Comparison of ENCODE assay signal across 9 cellular contexts in the genomic region with DNA sequence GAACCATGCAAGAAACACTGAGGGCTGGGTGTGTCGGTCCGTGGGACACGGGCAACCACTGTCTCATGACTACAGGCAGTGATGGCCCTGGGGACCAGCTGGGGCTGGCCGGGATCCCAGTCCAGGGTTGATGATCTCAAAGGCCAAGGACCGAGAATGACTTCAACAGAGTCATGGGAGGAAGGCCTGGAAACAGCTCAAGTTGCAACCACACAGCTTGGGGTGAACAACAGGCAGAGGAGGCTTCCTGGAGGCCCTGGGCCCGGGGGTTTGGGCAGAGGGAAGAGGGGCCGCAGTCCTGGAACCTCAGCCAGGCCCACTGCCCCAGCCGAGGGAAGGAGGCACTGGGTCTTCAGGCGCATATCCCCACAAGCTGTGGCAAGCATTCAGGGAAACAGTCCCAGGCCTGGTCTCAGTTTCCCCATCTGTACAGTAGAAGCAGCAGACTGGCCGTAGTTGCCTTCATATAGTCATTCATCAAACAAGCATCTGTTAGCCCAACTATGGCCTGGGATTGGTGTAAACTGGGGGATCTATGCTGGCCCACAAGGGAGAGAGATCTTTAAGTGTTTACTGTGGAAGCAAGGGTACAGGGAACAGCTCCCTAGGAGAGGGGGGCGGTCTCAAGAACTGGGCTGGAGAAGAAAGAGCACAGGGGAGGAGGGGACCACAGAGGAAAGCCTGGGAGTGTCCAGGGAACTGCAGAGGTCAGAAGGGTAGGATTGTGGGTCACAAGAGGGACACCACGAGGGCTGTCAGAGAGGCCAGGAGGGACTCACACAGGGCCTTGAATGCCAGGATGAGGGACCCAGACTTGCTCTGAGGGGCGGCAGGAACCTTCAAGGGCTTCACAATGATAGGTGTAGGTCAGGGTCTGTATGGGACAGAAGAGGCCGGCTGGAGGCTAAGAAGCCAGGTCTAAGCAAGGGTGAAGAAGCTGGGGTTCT. TPM values are rescaled to one million over a fixed set of nuclear protein-coding genes. Genes with fewer than 3 reads are reported as not detected.
DNase-seq lines count a peak whose midpoint lies in the region; ATAC-seq lines count a peak whose summit lies in the region.
"Had no signal": no experiment of that assay in that cellular context is flagged by ENCODE, and none has a peak within 500 bp of the region (broad histone marks: within the 10 kb centered on the region; RNA-seq: fewer than 3 reads in every experiment).

No MANE protein-coding gene starts in this region.

- H3K27ac Mint-ChIP-seq in CD4-positive, CD25-positive, alpha-beta regulatory T cell = peak overlapping the region in 2 of 3 donors; percentile 23 to 81

- H3K36me3 Mint-ChIP-seq in CD4-positive, CD25-positive, alpha-beta regulatory T cell = no peaks in the 10 kb centered on the region

- no peak for ATAC-seq in CD4-positive, CD25-positive, alpha-beta regulatory T cell (ENCODE audit: low read depth in 2 of 2)
- ATAC-seq in left ventricle myocardium superior (peak; percentile 59), GM18502 (IDR thresholded peaks at IDR 0.05; ENCODE audit: poor library complexity, unreplicated experiment) (no peak)

- no peak overlapping the region for H3K27ac ChIP-seq in CD4-positive, CD25-positive, alpha-beta regulatory T cell (ENCODE audit: insufficient read depth, low read length, poor library complexity, severe bottlenecking)

- H3K4me3 Mint-ChIP-seq in CD4-positive, CD25-positive, alpha-beta regulatory T cell = no peak overlapping the region

- H3K4me3 ChIP-seq in CD4-positive, CD25-positive, alpha-beta regulatory T cell (ENCODE audit: low read depth, low read length) = no peak overlapping the region

- no peaks in the 10 kb centered on the region for H3K9me3 ChIP-seq in CD4-positive, CD25-positive, alpha-beta regulatory T cell (ENCODE audit: control insufficient read depth in 2 of 2, low read length in 2 of 2)

- in situ Hi-C loops in G401 (cut with HindIII; ENCODE audit: low sequenced_read_pairs) = no loop called here

- no peaks in the 10 kb centered on the region for H3K9me3 Mint-ChIP-seq in CD4-positive, CD25-positive, alpha-beta regulatory T cell

- DNase-seq in CD4-positive, CD25-positive, alpha-beta regulatory T cell = no peak
- DNase-seq in amniotic epithelial cell (ENCODE audit: low read depth) (peak; percentile 41), left ventricle myocardium superior (peak; percentile 92), renal cortical epithelial cell (ENCODE audit: low read depth) (peak; percentile 28), retina (no peak), G401 (ENCODE audit: low spot score) (no peak)
- DNase-seq in activated T-cell treated with anti-CD3 and anti-CD28 coated beads, Interleukin-2, amount 50 U/mL, for 1 hour = no peak
- DNase-seq: effector CD8-positive, alpha-beta T cell had no signal

- H3K36me3 ChIP-seq in CD4-positive, CD25-positive, alpha-beta regulatory T cell (ENCODE audit: control insufficient read depth, insufficient read depth, low read length) = no peaks in the 10 kb centered on the region

- intact Hi-C loops in left ventricle myocardium superior (cut with micrococcal nuclease) = loop anchor here (5.0 kb wide), 1 partner anchor 76 kb away; no protein-coding TSS in a partner anchor

- H3K27me3 Mint-ChIP-seq in CD4-positive, CD25-positive, alpha-beta regulatory T cell = no peaks in the 10 kb centered on the region

- H3K27me3 ChIP-seq in CD4-positive, CD25-positive, alpha-beta regulatory T cell (ENCODE audit: control insufficient read depth, insufficient read depth, low read length) = no peaks in the 10 kb centered on the region

- peaks cover 10% of the 10 kb centered on the region for H3K4me1 ChIP-seq in CD4-positive, CD25-positive, alpha-beta regulatory T cell (ENCODE audit: control insufficient read depth, insufficient read depth, low read length, poor library complexity, severe bottlenecking)

- peaks cover 0 to 3% (median 0%) of the 10 kb centered on the region in 4 donors for H3K4me1 Mint-ChIP-seq in CD4-positive, CD25-positive, alpha-beta regulatory T cell

RNA-seq across cellular contexts. Expression of gene MYL9, which starts 2.1 kb away (rescaled TPM):
- total RNA-seq in CD4-positive, CD25-positive, alpha-beta regulatory T cell = 7.7 TPM
- polyA plus RNA-seq in CD4-positive, CD25-positive, alpha-beta regulatory T cell = not detected
- total RNA-seq in left ventricle myocardium superior (1,967 TPM), renal cortical epithelial cell (1.6 and 3.5 TPM in 2 replicates)
- total RNA-seq in G401 (2014; rRNA removed; shearing (Covaris generic)) = 28.2 and 41.4 TPM in 2 replicates

RNA-seq across cellular contexts. Expression of gene TGIF2, which starts 29.9 kb away (rescaled TPM):
- total RNA-seq in CD4-positive, CD25-positive, alpha-beta regulatory T cell = 38.9 TPM
- 10 to 100 TPM; 19.4 to 27.7 (median 24.1) TPM for polyA plus RNA-seq in CD4-positive, CD25-positive, alpha-beta regulatory T cell
- total RNA-seq in left ventricle myocardium superior = 7.6 TPM
- 13.4 and 21.5 TPM in 2 replicates for total RNA-seq in renal cortical epithelial cell
- total RNA-seq in G401 (2014; rRNA removed; shearing (Covaris generic)) = 17.0 and 17.2 TPM in 2 replicates

Comparison
In these comparisons a context has a peak if more than half of its experiments do, and no peak if none do; other contexts are left out.
1. DNase-seq: peak in amniotic epithelial cell (single experiment), left ventricle myocardium superior (single experiment) and renal cortical epithelial cell (single experiment); none in CD4-positive, CD25-positive, alpha-beta regulatory T cell (0 of 3), retina (single experiment), activated T-cell treated with anti-CD3 and anti-CD28 coated beads, Interleukin-2, amount 50 U/mL, for 1 hour (single experiment) and G401 (single experiment).
2. RNA of gene MYL9, which starts 2.1 kb away (total RNA-seq): 1,967 TPM in left ventricle myocardium superior (single experiment); 28.2 to 41.4 TPM in G401, 7.7 TPM in CD4-positive, CD25-positive, alpha-beta regulatory T cell (single experiment) and 1.6 to 3.5 TPM in renal cortical epithelial cell; every median in the first group is over 10 times any median in the second.